7 cellular contexts compared by ENCODE assay signal in genomic region chr9:96994531-96995016, GRCh38. TPM values are rescaled to one million over a fixed set of nuclear protein-coding genes. Genes with fewer than 3 reads are reported as not detected.
DNase-seq lines count a peak whose midpoint lies in the region; ATAC-seq, FAIRE-seq and TF ChIP-seq lines count a peak whose summit lies in the region.
"Not testable (repeated sequence)": the region's sequence is repeated elsewhere in the genome, so short reads cannot be mapped to it uniquely, and the experiment has no call there.
"Had no signal": no experiment of that assay in that cellular context is flagged by ENCODE, and none has a peak within 500 bp of the region (broad histone marks: within the 10 kb centered on the region; RNA-seq: fewer than 3 reads in every experiment).

No MANE protein-coding gene starts in this region.

- not testable (repeated sequence) for TF ChIP-seq EP300 in GM12878 (IDR thresholded peaks at IDR 0.05; ENCODE audit: borderline replicate concordance in 1 of 2, control insufficient read depth in 1 of 2, low read depth in 2 of 2, low read length in 2 of 2)

- H2BK120ac ChIP-seq in IMR-90 (ENCODE audit: low read depth, low read length), result not testable (repeated sequence)

- TF ChIP-seq CTCF in IMR-90 (conservative IDR thresholded peaks at IDR 0.05; ENCODE audit: low read depth, low read length); GM12878 (IDR thresholded peaks at IDR 0.05 in 2 of 3, conservative IDR thresholded peaks at IDR 0.05 in 1 of 3; ENCODE audit: control insufficient read depth in 2 of 3, extremely low read depth in 1 of 3, insufficient read depth in 1 of 3, low read depth in 3 of 3, low read length in 3 of 3); keratinocyte (optimal IDR thresholded peaks at IDR 0.05 in 1 of 3, IDR thresholded peaks at IDR 0.05 in 1 of 3, conservative IDR thresholded peaks at IDR 0.05 in 1 of 3; ENCODE audit: extremely low read depth in 1 of 3, insufficient read depth in 2 of 3, low read length in 3 of 3); right lobe of liver (IDR thresholded peaks at IDR 0.05): not testable (repeated sequence)

- in situ Hi-C loops in IMR-90 (cut with MboI; ENCODE audit: low sequenced_read_pairs); GM12878 (cut with MboI): not testable (repeated sequence)

- POLR2A ChIA-PET in IMR-90 (lab: Charles Lee; ENCODE audit: unreplicated experiment); GM12878 (lab: Charles Lee): not testable (repeated sequence)

- DNase-seq in IMR-90; GM12878 (ENCODE audit: low read depth, low spot score); Right ventricle myocardium inferior (ENCODE audit: missing footprints); keratinocyte (ENCODE audit: low read depth, low spot score); right lobe of liver: not testable (repeated sequence)

- TF ChIP-seq POLR2A in IMR-90 (IDR thresholded peaks at IDR 0.05; ENCODE audit: low read depth, low read length); GM12878 (IDR thresholded peaks at IDR 0.05; ENCODE audit: low read depth, low read length); right lobe of liver (IDR thresholded peaks at IDR 0.05): not testable (repeated sequence)

- RAD21 ChIA-PET in GM12878 (lab: Charles Lee; ENCODE audit: unreplicated experiment), result not testable (repeated sequence)

- H2BK5ac ChIP-seq in IMR-90 (ENCODE audit: low read depth, low read length, poor library complexity, severe bottlenecking), result not testable (repeated sequence)

- not testable (repeated sequence) for H3K18ac ChIP-seq in IMR-90 (ENCODE audit: low read depth, low read length)

- H3K9me1 ChIP-seq in IMR-90 (ENCODE audit: insufficient read depth, low read length); keratinocyte (ENCODE audit: control insufficient read depth, extremely low read depth, insufficient read depth, low read length): not testable (repeated sequence)

- not testable (repeated sequence) for H2BK15ac ChIP-seq in IMR-90 (ENCODE audit: low read depth, low read length)

- CTCF ChIA-PET in IMR-90 (lab: Yijun Ruan, JAX); GM12878 (lab: Yijun Ruan, JAX): not testable (repeated sequence)

- not testable (repeated sequence) for H2BK20ac ChIP-seq in IMR-90 (ENCODE audit: low read depth, low read length)

- not testable (repeated sequence) for H2AFZ ChIP-seq in IMR-90 (replicated peaks; ENCODE audit: low read length, poor library complexity); GM12878 (ENCODE audit: control insufficient read depth, low read depth, low read length); keratinocyte (ENCODE audit: control insufficient read depth, low read length)

- H3K4me1 ChIP-seq in IMR-90 (ENCODE audit: control insufficient read depth, insufficient read depth, low read length); GM12878 (ENCODE audit: control insufficient read depth, insufficient read depth, low read length); keratinocyte (ENCODE audit: control insufficient read depth, extremely low read depth, insufficient read depth, low read length): not testable (repeated sequence)
- H3K4me1 ChIP-seq in right lobe of liver, result peaks cover 0 to 13% (median 4%) of the 10 kb centered on the region in 4 donors

- H3K36me3 ChIP-seq in IMR-90 (ENCODE audit: control insufficient read depth, insufficient read depth, low read length); GM12878 (ENCODE audit: control insufficient read depth in 2 of 2, insufficient read depth in 2 of 2, low read length in 1 of 2); keratinocyte (ENCODE audit: control insufficient read depth in 2 of 2, extremely low read depth in 1 of 2, insufficient read depth in 2 of 2, low read length in 2 of 2); right lobe of liver: not testable (repeated sequence)

- ATAC-seq in IMR-90 (ENCODE audit: low read depth) (peak; percentile 51), GM12878 (peak; percentile 12; the same call in 1 of the 3 replicates), Right ventricle myocardium inferior (peak; percentile 28), right lobe of liver (peak; percentile 62 to 87 (median 64))

- BruUV-seq in IMR-90 (replicated peaks; lab: Mats Ljungman, UMichigan); GM12878 (replicated peaks; lab: Mats Ljungman, UMichigan): not testable (repeated sequence)

- not testable (repeated sequence) for H3K4me3 ChIP-seq in IMR-90 (ENCODE audit: insufficient read depth, low read depth, low read length); GM12878; keratinocyte (ENCODE audit: control insufficient read depth in 2 of 3, extremely low read depth in 1 of 3, insufficient read depth in 2 of 3, low read depth in 1 of 3, low read length in 3 of 3); right lobe of liver

- not testable (repeated sequence) for H3K4ac ChIP-seq in IMR-90 (ENCODE audit: low read depth, low read length)

- H2AK9ac ChIP-seq in IMR-90 (replicated peaks; ENCODE audit: low read depth, low read length, poor library complexity), result not testable (repeated sequence)

- intact Hi-C loops in IMR-90 (cut with micrococcal nuclease); GM12878 (cut with micrococcal nuclease; ENCODE audit: unreplicated experiment); Right ventricle myocardium inferior (cut with DNase I); right lobe of liver (cut with DNase I): not testable (repeated sequence)

- H3K27me3 ChIP-seq in IMR-90 (ENCODE audit: control insufficient read depth, insufficient read depth, low read length); GM12878 (replicated peaks in 1 of 2; ENCODE audit: control insufficient read depth in 2 of 2, insufficient read depth in 2 of 2, low read length in 1 of 2); keratinocyte (ENCODE audit: control insufficient read depth, extremely low read depth, insufficient read depth, low read length); right lobe of liver: not testable (repeated sequence)

- H3K9ac ChIP-seq in IMR-90 (ENCODE audit: low read depth, low read length); GM12878 (ENCODE audit: control insufficient read depth, insufficient read depth, low read length); keratinocyte (ENCODE audit: control insufficient read depth, extremely low read depth, insufficient read depth, low read length): not testable (repeated sequence)

- H4K5ac ChIP-seq in IMR-90 (ENCODE audit: low read depth, low read length), result not testable (repeated sequence)

- WGBS in IMR-90 (ENCODE audit: extremely low coverage in 2 of 2, insufficient read length in 1 of 2), 2 experiments, result no CpG with 5 or more reads among the region's 2 CpGs
- whole genome bisulfite sequencing in GM12878 (ENCODE audit: insufficient coverage, insufficient replicate concordance, low lambda C conversion rate, missing lambda C conversion rate), result no CpG with 5 or more reads among the region's 2 CpGs
- WGBS in right lobe of liver (ENCODE audit: insufficient coverage, low coverage, low lambda C conversion rate, missing lambda C conversion rate), result no CpG with 5 or more reads among the region's 2 CpGs

- dilution Hi-C loops in IMR-90 (cut with HindIII; ENCODE audit: low sequenced_read_pairs, unreplicated experiment); keratinocyte (cut with MboI; ENCODE audit: extremely low pct_ligation_motif_present, low sequenced_read_pairs): not testable (repeated sequence)

- H3K79me2 ChIP-seq in GM12878 (ENCODE audit: control insufficient read depth, insufficient read depth, low read length) (peaks cover 25% of the 10 kb centered on the region), keratinocyte (ENCODE audit: control insufficient read depth, insufficient read depth, low read length) (peaks cover 55% of the 10 kb centered on the region)

- H3K4me2 ChIP-seq in IMR-90 (ENCODE audit: low read depth, low read length); GM12878 (ENCODE audit: control insufficient read depth, insufficient read depth); keratinocyte (ENCODE audit: control insufficient read depth, extremely low read depth, insufficient read depth, low read depth, low read length): not testable (repeated sequence)

- not testable (repeated sequence) for H3K9me3 ChIP-seq in IMR-90 (ENCODE audit: control insufficient read depth, insufficient read depth, low read length); GM12878 (replicated peaks; ENCODE audit: control insufficient read depth, insufficient read depth, low read length); keratinocyte (ENCODE audit: control insufficient read depth, low read depth, low read length); right lobe of liver

- not testable (repeated sequence) for H4K8ac ChIP-seq in IMR-90 (ENCODE audit: low read depth in 2 of 2, low read length in 2 of 2)

- not testable (repeated sequence) for H2AK5ac ChIP-seq in IMR-90 (ENCODE audit: low read depth, low read length)

- not testable (repeated sequence) for H3K56ac ChIP-seq in IMR-90 (ENCODE audit: extremely low read depth, insufficient read depth, low read length)

- not testable (repeated sequence) for H3K14ac ChIP-seq in IMR-90 (replicated peaks; ENCODE audit: low read depth, low read length)

- H4K91ac ChIP-seq in IMR-90 (ENCODE audit: insufficient read depth, low read depth, low read length), result not testable (repeated sequence)

- H3K27ac ChIP-seq in IMR-90 (ENCODE audit: insufficient read depth, low read length); GM12878 (ENCODE audit: control insufficient read depth, insufficient read depth); keratinocyte (ENCODE audit: control insufficient read depth, insufficient read depth, low read length); right lobe of liver: not testable (repeated sequence)

- not testable (repeated sequence) for H3K23ac ChIP-seq in IMR-90 (ENCODE audit: low read depth, low read length)

- FAIRE-seq in GM12878 (lab: Jason Lieb, UNC) (peak; percentile 13), keratinocyte (lab: Jason Lieb, UNC) (peak; percentile 17)

- not testable (repeated sequence) for TF ChIP-seq RAD21 in IMR-90 (IDR thresholded peaks at IDR 0.05; ENCODE audit: low read length); GM12878 (IDR thresholded peaks at IDR 0.05; ENCODE audit: insufficient read depth, low read depth, low read length)

- SMC1A ChIA-PET in GM12878 (lab: Charles Lee; ENCODE audit: uncharacterized antibody, unreplicated experiment), result not testable (repeated sequence)

- H4K20me1 ChIP-seq in IMR-90 (ENCODE audit: insufficient read depth, low read length); GM12878 (ENCODE audit: control insufficient read depth, insufficient read depth); keratinocyte (ENCODE audit: control insufficient read depth, extremely low read depth, insufficient read depth, low read length): not testable (repeated sequence)

- H3K79me1 ChIP-seq in IMR-90 (ENCODE audit: low read depth in 1 of 2, low read length in 2 of 2), result not testable (repeated sequence)

RNA-seq across cellular contexts. Expression of gene CTSV, which starts 44.4 kb away (rescaled TPM):
- total RNA-seq in IMR-90 (2012; rRNA removed) (0.54 and 0.56 TPM in 2 replicates), GM12878 (2014; rRNA removed) (0.11 and 0.22 TPM in 2 replicates), GM12878 (2014; rRNA removed; fragmentation: Illumina TruSeq; extraction: Trizol) (0.05 and 0.13 TPM in 2 replicates), GM12878 (2021) (0.21 and 0.36 TPM in 2 replicates), Right ventricle myocardium inferior (not detected), right lobe of liver (under 1 TPM in 2 of 6 experiments, not detected in 4; 0.12 to 0.43 TPM)
- polyA plus RNA-seq in IMR-90 (2012; rRNA removed) (0.53 and 0.75 TPM in 2 replicates), GM12878 (2011; rRNA removed) (0.19 and 0.30 TPM in 2 replicates), GM12878 (2014; fragmentation: Illumina TruSeq; extraction: Trizol) (0.10 TPM in 1 of 2 replicates, not detected in the other), GM12878 (2014; fragmentation: Nextera tagmentation; extraction: Ambion mirVana) (under 1 TPM in 1 of 2 experiments, not detected in 1; 0.51 TPM), GM12878 (2014; rRNA removed) (0.16 and 0.19 TPM in 2 replicates), GM12878 (2016; fragmentation: Nextera tagmentation; extraction: Ambion mirVana) (under 1 TPM; 0.11 to 0.38 TPM), keratinocyte (101 to 190 TPM (median 109 TPM) in 3 replicates)
- polyA plus RNA-seq in IMR-90 (2012; cell fraction: cytosol; rRNA removed), result 0.19 and 0.69 TPM in 2 replicates
- 0.19 TPM in 1 of 2 replicates, not detected in the other for polyA plus RNA-seq in IMR-90 (2012; cell fraction: nucleus; rRNA removed; ENCODE audit: low replicate concordance)
- total RNA-seq in GM12878 (2013; cell fraction: nucleolus; rRNA removed), result 0.10 TPM in 1 of 2 replicates, not detected in the other
- polyA plus RNA-seq in GM12878 (2011; ENCODE audit: low read depth), result not detected
- 0.05 and 0.09 TPM in 2 replicates for polyA plus RNA-seq in GM12878 (2011; cell fraction: cytosol; rRNA removed)
- not detected in 2 replicates for polyA plus RNA-seq in GM12878 (2011; cell fraction: nucleus; rRNA removed)
- polyA plus RNA-seq in GM12878 (2012), result 0.19 and 0.22 TPM in 2 replicates
- 0.15 TPM in 1 of 2 replicates, not detected in the other for polyA minus RNA-seq in GM12878 (2011; rRNA and poly(A)+ RNA removed)
- not detected in 2 replicates for polyA minus RNA-seq in GM12878 (2011; cell fraction: cytosol; rRNA and poly(A)+ RNA removed)
- not detected in 2 replicates for polyA minus RNA-seq in GM12878 (2011; cell fraction: nucleus; rRNA and poly(A)+ RNA removed)
- polyA plus RNA-seq in keratinocyte (2011; ENCODE audit: low read depth), result 601 TPM
- polyA plus RNA-seq in keratinocyte (2011; cell fraction: cytosol; rRNA removed), result 30.6 and 48.2 TPM in 2 replicates
- 200 and 342 TPM in 2 replicates for polyA plus RNA-seq in keratinocyte (2011; cell fraction: nucleus; rRNA removed)
- 91.5 and 524 TPM in 2 replicates for polyA plus RNA-seq in keratinocyte (2012; ENCODE audit: low replicate concordance)
- 19.3 to 81.7 TPM (median 44.3 TPM) in 3 replicates for polyA minus RNA-seq in keratinocyte
- 20.3 TPM for polyA minus RNA-seq in keratinocyte (2011; cell fraction: cytosol; rRNA and poly(A)+ RNA removed)
- polyA minus RNA-seq in keratinocyte (2011; cell fraction: nucleus; rRNA and poly(A)+ RNA removed), result 55.4 and 95.1 TPM in 2 replicates
- total RNA-seq: CD4-positive, alpha-beta memory T cell; GM23248 had no signal
- polyA plus RNA-seq: CD4-positive, alpha-beta memory T cell had no signal

Comparison
In these comparisons a context has a peak if more than half of its experiments do, and no peak if none do; other contexts are left out.
1. ATAC-seq: peak in every context shown above with its lines; median percentile 64 in right lobe of liver; 51 in IMR-90; 28 in Right ventricle myocardium inferior; 12 in GM12878.